19 cellular contexts compared by ENCODE assay signal in genomic region chr9:75552941-75553340, GRCh38.
"Had no signal": no experiment of that assay in that cellular context is flagged by ENCODE, and none has a peak within 500 bp of the region (broad histone marks: within the 10 kb centered on the region; RNA-seq: fewer than 3 reads in every experiment).

No MANE protein-coding gene starts in this region.

- H3K9me3 Mint-ChIP-seq: activated CD4-positive, alpha-beta memory T cell treated with anti-CD3 and anti-CD28 coated beads for 36 hours; activated naive CD8-positive, alpha-beta T cell treated with anti-CD3 and anti-CD28 coated beads for 36 hours had no signal

- H3K27me3 ChIP-seq: breast epithelium, esophagus muscularis mucosa, sigmoid colon, spleen had no signal

- DNase-seq: activated B cell treated with CpG ODN at 0.5 μM for 24 hours; activated CD4-positive, alpha-beta memory T cell treated with anti-CD3 and anti-CD28 coated beads for 36 hours; activated CD4-positive, alpha-beta T cell treated with anti-CD3 and anti-CD28 coated beads for 4 hours; activated naive CD4-positive, alpha-beta T cell; activated naive CD8-positive, alpha-beta T cell treated with anti-CD3 and anti-CD28 coated beads for 36 hours; activated T-cell treated with anti-CD3 and anti-CD28 coated beads for 4 hours; amygdala; effector CD8-positive, alpha-beta T cell; left cardiac atrium; mesendoderm; natural killer cell; sigmoid colon; spleen; stimulated activated naive B cell treated with anti-CD40 and anti-IgM and Interleukin-4, amounts not matched to agents 10 μg/mL and 1 μg/mL and 100 μg/mL, for 72 hours; T-helper 1 cell; T-helper 9 cell had no signal

- H3K36me3 ChIP-seq: breast epithelium, esophagus muscularis mucosa, sigmoid colon, spleen had no signal

- H3K27me3 Mint-ChIP-seq: activated B cell treated with CpG ODN at 0.5 μM for 24 hours; activated CD4-positive, alpha-beta memory T cell treated with anti-CD3 and anti-CD28 coated beads for 36 hours; dendritic cell treated with granulocyte-macrophage colony-stimulating factor and Interleukin-4, amounts not matched to agents 40 ng/mL and 50 ng/mL, for 4 days; stimulated activated naive B cell treated with anti-CD40 and anti-IgM and Interleukin-4, amounts not matched to agents 10 μg/mL and 1 μg/mL and 100 μg/mL, for 72 hours had no signal

- H3K9me3 ChIP-seq: esophagus muscularis mucosa, spleen had no signal

- H3K36me3 Mint-ChIP-seq: activated CD4-positive, alpha-beta memory T cell treated with anti-CD3 and anti-CD28 coated beads for 36 hours; activated naive CD8-positive, alpha-beta T cell treated with anti-CD3 and anti-CD28 coated beads for 36 hours; natural killer cell; stimulated activated naive B cell treated with anti-CD40 and anti-IgM and Interleukin-4, amounts not matched to agents 10 μg/mL and 1 μg/mL and 100 μg/mL, for 72 hours had no signal

- H3K4me3 Mint-ChIP-seq: activated B cell treated with CpG ODN at 0.5 μM for 24 hours; activated CD4-positive, alpha-beta memory T cell treated with anti-CD3 and anti-CD28 coated beads for 36 hours; activated naive CD8-positive, alpha-beta T cell treated with anti-CD3 and anti-CD28 coated beads for 36 hours; dendritic cell treated with granulocyte-macrophage colony-stimulating factor and Interleukin-4, amounts not matched to agents 40 ng/mL and 50 ng/mL, for 4 days; natural killer cell; stimulated activated naive B cell treated with anti-CD40 and anti-IgM and Interleukin-4, amounts not matched to agents 10 μg/mL and 1 μg/mL and 100 μg/mL, for 72 hours had no signal

- H3K4me1 Mint-ChIP-seq: activated B cell treated with CpG ODN at 0.5 μM for 24 hours; activated naive CD8-positive, alpha-beta T cell treated with anti-CD3 and anti-CD28 coated beads for 36 hours; natural killer cell; stimulated activated naive B cell treated with anti-CD40 and anti-IgM and Interleukin-4, amounts not matched to agents 10 μg/mL and 1 μg/mL and 100 μg/mL, for 72 hours had no signal

- H3K4me3 ChIP-seq: breast epithelium, esophagus muscularis mucosa, sigmoid colon, spleen had no signal

- H3K4me1 ChIP-seq: breast epithelium, esophagus muscularis mucosa, sigmoid colon, spleen had no signal

- ATAC-seq: left cardiac atrium; natural killer cell; stimulated activated naive B cell treated with anti-CD40 and anti-IgM and Interleukin-4, amounts not matched to agents 10 μg/mL and 1 μg/mL and 100 μg/mL, for 72 hours had no signal

- H3K27ac Mint-ChIP-seq: activated B cell treated with CpG ODN at 0.5 μM for 24 hours; activated CD4-positive, alpha-beta memory T cell treated with anti-CD3 and anti-CD28 coated beads for 36 hours; activated naive CD8-positive, alpha-beta T cell treated with anti-CD3 and anti-CD28 coated beads for 36 hours; dendritic cell treated with granulocyte-macrophage colony-stimulating factor and Interleukin-4, amounts not matched to agents 40 ng/mL and 50 ng/mL, for 4 days; natural killer cell; stimulated activated naive B cell treated with anti-CD40 and anti-IgM and Interleukin-4, amounts not matched to agents 10 μg/mL and 1 μg/mL and 100 μg/mL, for 72 hours had no signal
